Comparison of ENCODE assay signal across 16 cellular contexts in genomic region chr3:114011059-114011797, GRCh38.
DNase-seq lines count a peak whose midpoint lies in the region; ATAC-seq and TF ChIP-seq lines count a peak whose summit lies in the region.
"Had no signal": no experiment of that assay in that cellular context is flagged by ENCODE, and none has a peak within 500 bp of the region (broad histone marks: within the 10 kb centered on the region; RNA-seq: fewer than 3 reads in every experiment).

No MANE protein-coding gene starts in this region.

- peaks cover 24% of the 10 kb centered on the region for H3K4me1 ChIP-seq in OCI-LY3 (ENCODE audit: low read length)
- H3K4me1 ChIP-seq: prostate gland had no signal

- H3K9ac ChIP-seq in OCI-LY3 (ENCODE audit: low read length) = peak overlapping the region; percentile 15

- H3K79me2 ChIP-seq in OCI-LY3 (ENCODE audit: low read length) = no peaks in the 10 kb centered on the region

- peak overlapping the region; percentile 18; the same call in 1 of the 2 replicates for H2AFZ ChIP-seq in OCI-LY3 (ENCODE audit: low read depth, low read length)

- DNase-seq in nucleus accumbens (lab: John Stamatoyannopoulos, UW) = no peak
- no peak for DNase-seq in activated T-cell treated with anti-CD3 and anti-CD28 coated beads, Interleukin-2, amount 50 U/mL, for 1 hour
- no peak for DNase-seq in coronary artery (ENCODE audit: low spot score)
- DNase-seq: activated CD4-positive, alpha-beta T cell treated with anti-CD3 and anti-CD28 coated beads for 4 hours; activated T-cell treated with anti-CD3 and anti-CD28 coated beads, Interleukin-2, amount 50 U/mL, for 72 hours; Calu3; left colon; NCI-H1105 treated with DMSO at 0.1 percent for 48 hours; NCI-H345 had no signal

- no peak for TF ChIP-seq CTCF in OCI-LY3 (IDR thresholded peaks at IDR 0.05; ENCODE audit: low read depth, low read length)
- no peak for TF ChIP-seq CTCF in coronary artery (IDR thresholded peaks at IDR 0.05)

- H3K4me3 ChIP-seq in OCI-LY3 (ENCODE audit: low read length) (peak overlapping the region; percentile 54), coronary artery (no peak overlapping the region)
- H3K4me3 ChIP-seq: prostate gland had no signal

- no peaks in the 10 kb centered on the region for H3K9me3 ChIP-seq in OCI-LY3 (ENCODE audit: insufficient read depth, low read length)
- H3K9me3 ChIP-seq: prostate gland had no signal

- H3K27me3 ChIP-seq in OCI-LY3 (ENCODE audit: low read depth, low read length) = no peaks in the 10 kb centered on the region

- no peaks in the 10 kb centered on the region for H4K20me1 ChIP-seq in OCI-LY3 (ENCODE audit: insufficient read depth, low read length)

- H3K4me2 ChIP-seq in OCI-LY3 (ENCODE audit: low read length) = peak overlapping the region; percentile 59

- H3K36me3 ChIP-seq in OCI-LY3 (replicated peaks; ENCODE audit: low read depth, low read length) = no peaks in the 10 kb centered on the region
- H3K36me3 ChIP-seq: prostate gland had no signal

- H3K27ac ChIP-seq in OCI-LY3 (ENCODE audit: low read length) (peak overlapping the region; percentile 64), coronary artery (no peak overlapping the region)
- H3K27ac ChIP-seq: prostate gland had no signal

- ATAC-seq in GM18498 (IDR thresholded peaks at IDR 0.05; ENCODE audit: unreplicated experiment) = peak; percentile 83
- ATAC-seq in GM21367 (IDR thresholded peaks at IDR 0.05; ENCODE audit: unreplicated experiment) = peak; percentile 78
- peak; percentile 69 for ATAC-seq in HG02973 (IDR thresholded peaks at IDR 0.05; ENCODE audit: unreplicated experiment)
- ATAC-seq in GM18873 (IDR thresholded peaks at IDR 0.05; ENCODE audit: low FRiP score, unreplicated experiment) = no peak
- ATAC-seq: activated T-cell treated with anti-CD3 and anti-CD28 coated beads, Interleukin-2, amount 50 U/mL, for 72 hours; esophagus mucosa; left colon had no signal
